Comparison of ENCODE assay signal across 19 cellular contexts in the genomic region with DNA sequence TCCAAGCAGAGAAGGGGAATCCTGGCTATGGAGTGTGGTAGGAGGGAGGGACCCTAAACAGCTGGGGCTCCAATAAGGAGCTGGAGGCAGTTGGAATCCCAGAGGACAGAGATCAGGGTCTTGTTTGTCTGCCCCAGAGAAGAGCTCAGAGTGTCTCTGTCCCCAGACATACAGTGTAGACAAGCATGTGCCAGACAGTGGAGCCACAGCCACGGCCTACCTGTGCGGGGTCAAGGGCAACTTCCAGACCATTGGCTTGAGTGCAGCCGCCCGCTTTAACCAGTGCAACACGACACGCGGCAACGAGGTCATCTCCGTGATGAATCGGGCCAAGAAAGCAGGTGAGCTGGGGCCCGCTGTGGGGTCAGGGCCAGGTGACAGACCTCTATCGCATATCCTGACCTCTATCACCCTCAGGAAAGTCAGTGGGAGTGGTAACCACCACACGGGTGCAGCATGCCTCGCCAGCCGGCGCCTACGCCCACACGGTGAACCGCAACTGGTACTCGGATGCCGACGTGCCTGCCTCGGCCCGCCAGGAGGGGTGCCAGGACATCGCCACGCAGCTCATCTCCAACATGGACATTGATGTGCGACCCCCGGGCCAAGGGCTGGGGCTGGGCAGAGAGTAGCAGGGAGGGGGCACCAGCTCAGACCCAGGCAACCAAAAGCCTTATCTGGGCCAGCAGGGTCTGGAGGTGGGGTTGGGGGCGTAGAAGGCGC. TPM values are rescaled to one million over a fixed set of nuclear protein-coding genes. Genes with fewer than 3 reads are reported as not detected.
"Had no signal": no experiment of that assay in that cellular context is flagged by ENCODE, and none has a peak within 500 bp of the region (broad histone marks: within the 10 kb centered on the region; RNA-seq: fewer than 3 reads in every experiment).

No MANE protein-coding gene starts in this region.

RNA-seq across cellular contexts. Expression of a gene that starts 0.9 kb away (rescaled TPM):
- total RNA-seq: heart left ventricle, kidney epithelial cell, left ventricle myocardium inferior, lower leg skin, mammary epithelial cell, mesothelial cell of epicardium, mononuclear cell, natural killer cell, omental fat pad, pancreas, skeletal muscle tissue, smooth muscle cell, subcutaneous adipose tissue, suprapubic skin, thoracic aorta, ureter, uterus had no signal
- polyA plus RNA-seq: heart left ventricle, immature natural killer cell, pancreas, smooth muscle cell had no signal

RNA-seq across cellular contexts. Expression of a gene that starts 29.0 kb away (rescaled TPM):
- total RNA-seq: heart left ventricle, kidney epithelial cell, left ventricle myocardium inferior, lower leg skin, mammary epithelial cell, mesothelial cell of epicardium, mononuclear cell, omental fat pad, pancreas, skeletal muscle tissue, subcutaneous adipose tissue, suprapubic skin, thoracic aorta, ureter had no signal
- polyA plus RNA-seq: heart left ventricle, immature natural killer cell, pancreas, smooth muscle cell had no signal

RNA-seq across cellular contexts. Expression of a gene that starts 48.4 kb away (rescaled TPM):
- total RNA-seq: heart left ventricle, kidney epithelial cell, left ventricle myocardium inferior, lower leg skin, mammary epithelial cell, mesothelial cell of epicardium, mononuclear cell, natural killer cell, omental fat pad, pancreas, prostate gland, skeletal muscle tissue, smooth muscle cell, subcutaneous adipose tissue, suprapubic skin, thoracic aorta, ureter, uterus had no signal
- polyA plus RNA-seq: heart left ventricle, immature natural killer cell, mammary epithelial cell, pancreas, smooth muscle cell had no signal
